ENCODE assay signal across 8 cellular contexts in the genomic region with DNA sequence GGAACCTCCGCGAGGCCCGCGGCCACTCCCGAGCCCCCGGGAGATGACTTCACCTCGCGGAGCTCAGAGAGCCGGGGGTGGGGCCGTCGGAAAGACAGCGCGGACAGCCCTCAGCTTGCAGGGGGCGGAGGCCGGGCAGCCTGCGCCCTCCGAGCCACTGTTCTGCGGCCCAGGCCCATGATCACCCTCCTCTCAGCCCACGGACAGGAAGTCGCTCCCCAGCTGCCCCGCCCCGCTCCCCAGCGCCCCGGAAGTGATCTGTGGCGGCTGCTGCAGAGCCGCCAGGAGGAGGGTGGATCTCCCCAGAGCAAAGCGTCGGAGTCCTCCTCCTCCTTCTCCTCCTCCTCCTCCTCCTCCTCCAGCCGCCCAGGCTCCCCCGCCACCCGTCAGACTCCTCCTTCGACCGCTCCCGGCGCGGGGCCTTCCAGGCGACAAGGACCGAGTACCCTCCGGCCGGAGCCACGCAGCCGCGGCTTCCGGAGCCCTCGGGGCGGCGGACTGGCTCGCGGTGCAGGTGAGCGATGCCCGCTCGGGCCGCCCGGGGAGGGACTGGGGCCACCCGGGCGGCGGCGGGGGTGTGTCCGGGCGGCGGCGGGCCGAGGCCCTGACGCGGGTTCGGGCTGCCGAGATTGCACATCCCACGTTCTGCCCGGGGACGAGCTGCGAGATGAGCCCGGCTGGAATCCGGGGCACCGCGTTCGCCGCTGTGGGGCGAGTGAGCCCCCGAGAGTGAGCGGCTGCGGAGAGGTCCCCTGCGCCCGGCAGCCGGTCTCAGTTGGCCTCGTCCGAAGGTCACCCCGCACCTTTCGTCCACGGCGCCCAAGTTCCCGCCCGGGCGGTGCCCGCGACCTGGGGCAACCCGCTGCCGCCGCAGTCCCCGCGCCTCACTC. TPM values are rescaled to one million over a fixed set of nuclear protein-coding genes. Genes with fewer than 3 reads are reported as not detected.
DNase-seq lines count a peak whose midpoint lies in the region; ATAC-seq and TF ChIP-seq lines count a peak whose summit lies in the region.

A gene with protein sequence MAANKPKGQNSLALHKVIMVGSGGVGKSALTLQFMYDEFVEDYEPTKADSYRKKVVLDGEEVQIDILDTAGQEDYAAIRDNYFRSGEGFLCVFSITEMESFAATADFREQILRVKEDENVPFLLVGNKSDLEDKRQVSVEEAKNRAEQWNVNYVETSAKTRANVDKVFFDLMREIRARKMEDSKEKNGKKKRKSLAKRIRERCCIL (plus strand): TSS at position 261 of the 890 bp plus-strand sequence. CDS start 63,096 bp downstream, outside the sequence.

- intact Hi-C loops in Right ventricle myocardium inferior (cut with DNase I) (loop anchor here (2.0 to 5.0 kb wide), 4 partner anchors 41 to 324 kb away; no protein-coding TSS in a partner anchor), ovary (cut with DNase I) (loop anchor here in 2 of 4 donors (5.0 to 10.0 kb wide), 2 partner anchors 111 to 119 kb away; no protein-coding TSS in a partner anchor)

- ATAC-seq in HG02642 (IDR thresholded peaks at IDR 0.05; ENCODE audit: poor library complexity, unreplicated experiment) (peak; percentile 97), Right ventricle myocardium inferior (peak; percentile 99)

- no peak for TF ChIP-seq EP300 in ovary (IDR thresholded peaks at IDR 0.05)

- H3K27ac ChIP-seq in ovary: peak within 1 kb of the TSS; percentile 82 to 84
- H3K27ac ChIP-seq in thymus (ENCODE audit: low read depth): peak within 1 kb of the TSS; percentile 92

- H3K4me1 ChIP-seq in ovary (ENCODE audit: insufficient read depth) (peaks cover 14% of the 10 kb centered on the region), thymus (ENCODE audit: control insufficient read depth, insufficient read depth, low read length) (peaks cover 11% of the 10 kb centered on the region)

- TF ChIP-seq CTCF in GM12864 (IDR thresholded peaks at IDR 0.05; ENCODE audit: low read depth, low read length, missing control alignments): no peak
- no peak for TF ChIP-seq CTCF in ovary (IDR thresholded peaks at IDR 0.05)

- H3K9me3 ChIP-seq in ovary (no peaks in the 10 kb centered on the region), thymus (ENCODE audit: control insufficient read depth) (no peaks in the 10 kb centered on the region)

- H3K36me3 ChIP-seq in ovary (no peaks in the 10 kb centered on the region), thymus (ENCODE audit: control insufficient read depth, insufficient read depth) (no peaks in the 10 kb centered on the region)

- H3K27me3 ChIP-seq in ovary: no peaks in the 10 kb centered on the region
- no peaks in the 10 kb centered on the region for H3K27me3 ChIP-seq in thymus (ENCODE audit: control insufficient read depth, insufficient read depth)

- peak; percentile 65 for TF ChIP-seq POLR2A in ovary (IDR thresholded peaks at IDR 0.05)

- peak within 1 kb of the TSS; percentile 81 for H3K4me3 ChIP-seq in GM12864 (ENCODE audit: low read depth, low read length)
- peak within 1 kb of the TSS; percentile 82 for H3K4me3 ChIP-seq in ovary
- H3K4me3 ChIP-seq in thymus (ENCODE audit: low read length): peak within 1 kb of the TSS; percentile 98

- DNase-seq in GM12864 (ENCODE audit: low read depth): peak; percentile 64
- DNase-seq in NCI-H1105 treated with DMSO at 0.1 percent for 48 hours (lab: John Stamatoyannopoulos, UW): peak; percentile 86
- peak; percentile 75 to 88 for DNase-seq in SW 1271 (lab: John Stamatoyannopoulos, UW)
- peak; percentile 84 for DNase-seq in activated naive CD8-positive, alpha-beta T cell treated with anti-CD3 and anti-CD28 coated beads, Interleukin-2, amount 50 U/mL, for 16 hours (ENCODE audit: low read depth, low spot score)
- DNase-seq in Right ventricle myocardium inferior (ENCODE audit: missing footprints): peak; percentile 94
- peak; percentile 91 to 94 (median 92) for DNase-seq in ovary

- WGBS in ovary, 3 donors: 0 to 1% (median 0%) methylated on average over 46 to 100 of the region's 100 CpGs
- under 1% methylated on average over 100 of the region's 100 CpGs for WGBS in thymus

RNA-seq across cellular contexts. Expression of the gene that starts here (rescaled TPM):
- 35.7 TPM for total RNA-seq in Right ventricle myocardium inferior
- 10 to 100 TPM; 13.9 to 32.9 (median 25.2) TPM for total RNA-seq in ovary
- 10 to 100 TPM; 23.1 to 30.0 TPM for polyA plus RNA-seq in ovary
- 38.2 TPM for polyA plus RNA-seq in thymus

Comparison
In these comparisons a context has a peak if more than half of its experiments do, and no peak if none do; other contexts are left out.
1. Peak in every context shown above with its lines: DNase-seq, ATAC-seq, H3K4me3 ChIP-seq and H3K27ac ChIP-seq.